34 cellular contexts compared by ENCODE assay signal in the genomic region with DNA sequence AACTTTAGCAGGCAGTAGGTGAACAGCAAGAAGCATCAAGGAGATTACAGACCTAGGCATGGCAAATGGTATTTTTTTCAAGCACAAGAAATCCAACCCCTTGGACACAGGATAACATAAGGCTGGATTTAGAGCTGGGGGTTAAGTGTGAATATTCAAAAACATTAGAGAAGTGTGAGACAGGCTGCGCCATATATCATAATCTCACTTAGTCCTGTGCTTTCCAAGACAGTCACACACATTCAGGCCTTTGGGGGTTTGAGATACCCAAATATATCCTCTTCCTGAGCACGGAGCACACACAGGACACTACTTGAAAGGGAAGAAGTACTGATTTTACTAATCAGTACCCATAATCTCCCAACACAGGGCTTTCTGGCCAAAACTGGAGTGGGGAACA.
"Had no signal": no experiment of that assay in that cellular context is flagged by ENCODE, and none has a peak within 500 bp of the region (broad histone marks: within the 10 kb centered on the region; RNA-seq: fewer than 3 reads in every experiment).

No MANE protein-coding gene starts in this region.

- DNase-seq: Karpas-422, Kasumi-1, MG63, MM.1S, MV-4-11, NCI-H1048, NCI-H1092, NCI-H1092 treated with DMSO at 0.1 percent for 48 hours, NCI-H1105, NCI-H1105 treated with DMSO at 0.1 percent for 48 hours, NCI-H1417, NCI-H1417 treated with DMSO at 0.1 percent for 48 hours, NCI-H1436, NCI-H1436 treated with DMSO at 0.1 percent for 48 hours, NCI-H146, NCI-H1694, NCI-H1694 treated with DMSO at 0.1 percent for 48 hours, NCI-H187, NCI-H187 treated with DMSO at 0.1 percent for 48 hours, NCI-H1930, NCI-H2029, NCI-H2029 treated with DMSO at 0.1 percent for 48 hours, NCI-H2081, NCI-H2081 treated with DMSO at 0.1 percent for 48 hours, NCI-H2107, NCI-H2171, NCI-H2171 treated with DMSO at 0.1 percent for 48 hours, NCI-H2227 treated with DMSO at 0.1 percent for 48 hours, NCI-H226, NCI-H345, NCI-H446, NCI-H446 treated with DMSO at 0.1 percent for 48 hours, NCI-H510A had no signal

- H3K36me3 ChIP-seq: MG63 had no signal

- H3K4me3 ChIP-seq: MG63 had no signal

- H3K9me3 ChIP-seq: MG63 had no signal

- H3K27ac ChIP-seq: KMS-11 had no signal
